1 cellular context compared by ENCODE assay signal in the genomic region with DNA sequence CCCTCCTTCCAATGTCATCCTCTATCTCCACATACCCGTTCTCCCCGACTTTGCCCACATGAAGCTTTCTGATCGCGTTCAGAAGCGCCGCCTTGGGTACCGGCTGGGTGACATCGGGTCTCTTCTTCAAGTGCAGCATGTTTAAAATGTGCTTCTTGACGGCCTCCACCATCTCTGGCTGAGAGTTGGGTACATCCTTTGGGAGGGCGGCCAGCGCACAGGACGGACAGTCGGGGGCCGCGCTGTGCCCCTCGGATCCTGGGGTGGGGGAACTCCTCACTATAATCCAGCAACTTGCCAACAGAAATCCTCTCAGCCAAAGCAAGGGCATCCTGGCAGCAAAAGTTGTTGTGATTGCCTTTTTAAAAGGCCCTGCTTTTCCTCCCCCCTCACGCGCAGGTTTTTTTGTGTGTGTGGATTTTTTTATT.
TF ChIP-seq lines count a peak whose summit lies in the region.

No MANE protein-coding gene starts in this region.

TF ChIP-seq in H1, 55 proteins besides CTCF, POLR2A, EP300 and RAD21:
- TF ChIP-seq HDAC6 (IDR thresholded peaks at IDR 0.05; ENCODE audit: low read depth, low read length): no peak
- TF ChIP-seq, protein P1, sequence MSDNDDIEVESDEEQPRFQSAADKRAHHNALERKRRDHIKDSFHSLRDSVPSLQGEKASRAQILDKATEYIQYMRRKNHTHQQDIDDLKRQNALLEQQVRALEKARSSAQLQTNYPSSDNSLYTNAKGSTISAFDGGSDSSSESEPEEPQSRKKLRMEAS (IDR thresholded peaks at IDR 0.05): 0 out of 2 replicates have a peak, but pooled peaks have one; percentile 18
TF ChIP-seq in H1: peak in this region for 1.
